Comparison of ENCODE assay signal across 9 cellular contexts in genomic region chr2:28565720-28566295, GRCh38.
DNase-seq lines count a peak whose midpoint lies in the region; ATAC-seq, FAIRE-seq and TF ChIP-seq lines count a peak whose summit lies in the region.
"Had no signal": no experiment of that assay in that cellular context is flagged by ENCODE, and none has a peak within 500 bp of the region (broad histone marks: within the 10 kb centered on the region; RNA-seq: fewer than 3 reads in every experiment).

No MANE protein-coding gene starts in this region.

- WGBS in HepG2 (ENCODE audit: low lambda C conversion rate): 34% methylated on average over 3 of the region's 3 CpGs
- 25% methylated on average over 2 of the region's 3 CpGs for WGBS in right lobe of liver (ENCODE audit: insufficient coverage, low coverage, low lambda C conversion rate, missing lambda C conversion rate)

- no peak overlapping the region for H3K9ac ChIP-seq in HepG2 (ENCODE audit: insufficient read depth, low read depth, low read length)

- H3K27ac ChIP-seq in HepG2 (ENCODE audit: extremely low read length, insufficient read depth, low read length): no peak overlapping the region
- H3K27ac ChIP-seq in right lobe of liver: no peak overlapping the region

- CTCF ChIA-PET in HepG2 (lab: Yijun Ruan, JAX; ENCODE audit: low intra/inter-chr PET ratio, low total read pairs): interaction anchor here (1.4 to 2.4 kb wide), 4 partner anchors 18 to 187 kb away, joined by 6 to 32 read pairs (median 12); partner anchors contain the start of gene PPP1CB

- H4K20me1 ChIP-seq in HepG2 (ENCODE audit: insufficient read depth, low read length): no peaks in the 10 kb centered on the region

- peak overlapping the region; percentile 3 to 98 (median 94) for H3K4me3 Mint-ChIP-seq in immature natural killer cell

- POLR2A ChIA-PET in HepG2 (lab: Yijun Ruan, JAX): interaction anchor here (0.9 kb wide), 1 partner anchor 41 kb away, joined by 3 read pairs; no protein-coding TSS in a partner anchor

- no peak overlapping the region for H3K4me3 ChIP-seq in HepG2 (replicated peaks in 1 of 3; ENCODE audit: insufficient read depth in 1 of 3, low read depth in 2 of 3, low read length in 3 of 3)
- H3K4me3 ChIP-seq in right lobe of liver: no peak overlapping the region
- peak overlapping the region; percentile 59 for H3K4me3 ChIP-seq in WI38 (ENCODE audit: low read depth, low read length)
- H3K4me3 ChIP-seq in HAP-1: no peak overlapping the region

- no peaks in the 10 kb centered on the region for H3K36me3 ChIP-seq in HepG2 (replicated peaks in 1 of 2; ENCODE audit: control insufficient read depth in 1 of 2, insufficient read depth in 2 of 2, low read length in 2 of 2)
- no peaks in the 10 kb centered on the region for H3K36me3 ChIP-seq in right lobe of liver
- H3K36me3 ChIP-seq in HAP-1 (replicated peaks): no peaks in the 10 kb centered on the region

- peak overlapping the region in 4 of 6 donors; percentile 16 to 94 (median 85) for H3K27ac Mint-ChIP-seq in immature natural killer cell

- peak overlapping the region; percentile 95 for H3K4me2 ChIP-seq in HepG2 (ENCODE audit: low read depth, low read length)

- H3K4me1 Mint-ChIP-seq in immature natural killer cell: peaks cover 7 to 22% of the 10 kb centered on the region in 2 donors

- no peak for ATAC-seq in HepG2
- ATAC-seq in right lobe of liver: no peak
- no peak for ATAC-seq in left lobe of liver

- in situ Hi-C loops in HepG2 (cut with HindIII; ENCODE audit: extremely low pct_ligation_motif_present, low pct_unique_long_range_greater_than_20kb): no loop called here
- in situ Hi-C loops in HAP-1 (cut with MboI; ENCODE audit: low sequenced_read_pairs): no loop called here

- H3K36me3 Mint-ChIP-seq in immature natural killer cell: no peaks in the 10 kb centered on the region

- no peak for TF ChIP-seq POLR2A in HepG2 (IDR thresholded peaks at IDR 0.05; ENCODE audit: insufficient read depth in 1 of 2, low read depth in 2 of 2, low read length in 2 of 2)
- TF ChIP-seq POLR2A in right lobe of liver (IDR thresholded peaks at IDR 0.05): no peak

- H3K27me3 Mint-ChIP-seq in immature natural killer cell (ENCODE audit: low read depth in 3 of 3): peaks cover 2 to 6% (median 3%) of the 10 kb centered on the region in 3 donors

- H3K79me2 ChIP-seq in HepG2 (ENCODE audit: insufficient read depth, low read length): no peaks in the 10 kb centered on the region

- TF ChIP-seq EP300 in HepG2 (IDR thresholded peaks at IDR 0.05; ENCODE audit: low read depth in 2 of 2, low read length in 2 of 2) (no peak), HepG2 (CRISPR knock-in tag; IDR thresholded peaks at IDR 0.05; ENCODE audit: borderline replicate concordance) (no peak)

- H3K4me1 ChIP-seq in HepG2 (ENCODE audit: insufficient read depth, low read length) (peaks cover 7% of the 10 kb centered on the region), right lobe of liver (no peaks in the 10 kb centered on the region), HAP-1 (peaks cover 5% of the 10 kb centered on the region)

- no peaks in the 10 kb centered on the region for H3K9me3 Mint-ChIP-seq in immature natural killer cell

- intact Hi-C loops in HepG2 (cut with micrococcal nuclease; ENCODE audit: unreplicated experiment) (loop anchor here (5.0 to 10.0 kb wide), 2 partner anchors 56 to 861 kb away; no protein-coding TSS in a partner anchor), right lobe of liver (cut with DNase I) (no loop called here)

- TF ChIP-seq RAD21 in HepG2 (CRISPR knock-in tag; IDR thresholded peaks at IDR 0.05): no peak

- no TSS peak for BruUV-seq in HepG2 (replicated peaks; lab: Mats Ljungman, UMichigan)

- DNase-seq in HepG2 (ENCODE audit: low spot score) (no peak), right lobe of liver (no peak), immature natural killer cell (no peak), left lobe of liver (ENCODE audit: low spot score) (no peak), HAP-1 (ENCODE audit: low spot score in 2 of 2) (no peak), glomerular visceral epithelial cell (ENCODE audit: extremely low spot score) (no peak), COLO829 (ENCODE audit: low spot score) (no peak)
- DNase-seq: EL had no signal

- TF ChIP-seq CTCF in HepG2 (CRISPR knock-in tag; IDR thresholded peaks at IDR 0.05) (no peak), right lobe of liver (IDR thresholded peaks at IDR 0.05) (no peak), WI38 (IDR thresholded peaks at IDR 0.05; ENCODE audit: low read depth, low read length) (no peak)

- no peak overlapping the region for H2AFZ ChIP-seq in HepG2 (ENCODE audit: low read length)

- FAIRE-seq in HepG2 (lab: Jason Lieb, UNC): no peak

- H3K27me3 ChIP-seq in HepG2 (ENCODE audit: control insufficient read depth in 1 of 2, insufficient read depth in 2 of 2, low read length in 2 of 2): peaks cover 0 to 28% of the 10 kb centered on the region in 2 experiments; a peak in 4 of 5 replicates
- H3K27me3 ChIP-seq in right lobe of liver: no peaks in the 10 kb centered on the region
- no peaks in the 10 kb centered on the region for H3K27me3 ChIP-seq in HAP-1 (ENCODE audit: low read depth)

- H3K9me3 ChIP-seq in HepG2 (ENCODE audit: low read length) (no peaks in the 10 kb centered on the region), right lobe of liver (no peaks in the 10 kb centered on the region), HAP-1 (no peaks in the 10 kb centered on the region)

TF ChIP-seq in HepG2, 621 proteins besides CTCF, POLR2A, EP300 and RAD21:
- TF ChIP-seq SRF (IDR thresholded peaks at IDR 0.05; ENCODE audit: low read depth, low read length): no peak
- TF ChIP-seq ZMYM3 (CRISPR knock-in tag; IDR thresholded peaks at IDR 0.05): 0 out of 2 replicates have a peak, but pooled peaks have one; percentile 43
- peak; percentile 77; the same call in 1 of the 2 replicates for TF ChIP-seq ZNF768 (CRISPR knock-in tag; IDR thresholded peaks at IDR 0.05)
